ENCODE assay signal across 8 cellular contexts in genomic region chr6:97059473-97059872, GRCh38.
DNase-seq lines count a peak whose midpoint lies in the region; ATAC-seq, FAIRE-seq and TF ChIP-seq lines count a peak whose summit lies in the region.

No MANE protein-coding gene starts in this region.

- no peaks in the 10 kb centered on the region for H4K20me1 ChIP-seq in KMS-11 (ENCODE audit: insufficient read depth)

- ATAC-seq in foreskin keratinocyte = peak; percentile 69

- TF ChIP-seq CTCF in 22Rv1 (IDR thresholded peaks at IDR 0.05) (peak; percentile 70), KMS-11 (conservative IDR thresholded peaks at IDR 0.05; ENCODE audit: low read depth, low read length) (peak; percentile 56; the same call in 1 of the 2 replicates), foreskin keratinocyte (conservative IDR thresholded peaks at IDR 0.05) (peak; percentile 75)

- no peak overlapping the region for H3K4me2 ChIP-seq in KMS-11

- H3K27ac ChIP-seq in 22Rv1 = no peak overlapping the region
- H3K27ac ChIP-seq in KMS-11 = no peak overlapping the region
- no peak overlapping the region for H3K27ac ChIP-seq in foreskin keratinocyte
- no peak overlapping the region for H3K27ac ChIP-seq in small intestine (ENCODE audit: low read depth in 1 of 2, low read length in 1 of 2)

- DNase-seq in H4 (ENCODE audit: low spot score) (peak; percentile 17), SKM-1 treated with dmso at 0.1 percent for 144 hours (lab: John Stamatoyannopoulos, UW; ENCODE audit: unreplicated experiment) (peak; percentile 54), foreskin keratinocyte (peak in 1 of 2 donors; percentile 22), small intestine (peak; percentile 38), KG1 (lab: John Stamatoyannopoulos, UW) (no peak)

- FAIRE-seq in G401.6 (lab: Jason Lieb, UNC) (peak; percentile 92), small intestine (lab: Jason Lieb, UNC) (peak; percentile 65)

- H3K9ac ChIP-seq in KMS-11 = no peak overlapping the region

- no peaks in the 10 kb centered on the region for H3K36me3 ChIP-seq in KMS-11 (ENCODE audit: insufficient read depth)
- H3K36me3 ChIP-seq in small intestine (ENCODE audit: control insufficient read depth in 2 of 2, insufficient read depth in 2 of 2, low read length in 2 of 2) = no peaks in the 10 kb centered on the region

- H3K79me2 ChIP-seq in KMS-11 (ENCODE audit: insufficient read depth, low read depth) = no peaks in the 10 kb centered on the region

- H3K27me3 ChIP-seq in KMS-11 (ENCODE audit: insufficient read depth, low read depth) (no peaks in the 10 kb centered on the region), foreskin keratinocyte (no peaks in the 10 kb centered on the region), small intestine (ENCODE audit: control insufficient read depth in 2 of 2, insufficient read depth in 2 of 2, low read length in 2 of 2) (peaks cover 0 to 2% of the 10 kb centered on the region in 2 donors)

- H3K4me1 ChIP-seq in KMS-11 (ENCODE audit: low read depth, poor library complexity, severe bottlenecking) (peaks cover 8% of the 10 kb centered on the region), foreskin keratinocyte (peaks cover 3% of the 10 kb centered on the region), small intestine (ENCODE audit: control insufficient read depth in 2 of 2, insufficient read depth in 1 of 2, low read depth in 1 of 2, low read length in 1 of 2) (no peaks in the 10 kb centered on the region)

- no peaks in the 10 kb centered on the region for H3K9me3 ChIP-seq in small intestine (ENCODE audit: control insufficient read depth, low read depth)

- no peak overlapping the region for H2AFZ ChIP-seq in KMS-11 (ENCODE audit: low read depth)

- H3K4me3 ChIP-seq in KMS-11 (IDR thresholded peaks at IDR 0.05; ENCODE audit: insufficient read depth, low read depth, low read length) (no peak overlapping the region), small intestine (ENCODE audit: low read depth in 1 of 2, low read length in 2 of 2) (no peak overlapping the region)
